Comparison of ENCODE assay signal across 13 cellular contexts in the genomic region with DNA sequence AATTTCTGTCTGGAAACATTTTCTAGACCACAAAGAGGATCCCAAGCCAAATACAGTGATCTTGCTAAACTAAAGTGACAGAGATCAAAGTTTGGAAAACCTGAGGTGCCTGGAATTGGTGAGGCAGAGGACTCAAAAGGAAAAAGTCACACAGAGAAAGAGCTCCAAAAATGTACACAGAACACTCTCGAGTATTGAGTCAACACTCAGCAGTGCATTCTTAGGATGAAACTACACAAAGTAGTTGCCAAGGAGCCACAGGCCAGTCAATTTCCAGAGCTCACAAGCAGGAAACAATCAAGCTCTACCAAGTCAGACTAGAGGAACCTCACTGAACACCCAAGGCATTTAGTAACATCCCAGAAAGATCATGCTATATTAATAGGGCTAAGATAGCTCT.
DNase-seq lines count a peak whose midpoint lies in the region; ATAC-seq and TF ChIP-seq lines count a peak whose summit lies in the region.
"Had no signal": no experiment of that assay in that cellular context is flagged by ENCODE, and none has a peak within 500 bp of the region (broad histone marks: within the 10 kb centered on the region; RNA-seq: fewer than 3 reads in every experiment).

No MANE protein-coding gene starts in this region.

- no peak overlapping the region for H2BK15ac ChIP-seq in mesendoderm (replicated peaks; ENCODE audit: low read depth)

- H3K36me3 ChIP-seq in thyroid gland (no peaks in the 10 kb centered on the region), mesendoderm (ENCODE audit: control insufficient read depth, insufficient read depth, low read length) (peaks cover 2% of the 10 kb centered on the region)

- TF ChIP-seq CTCF in AG09309 (IDR thresholded peaks at IDR 0.05; ENCODE audit: control insufficient read depth, insufficient read depth, low read depth, low read length, missing control alignments) (no peak), progenitor cell of endocrine pancreas (IDR thresholded peaks at IDR 0.05; ENCODE audit: unreplicated experiment) (no peak), thyroid gland (IDR thresholded peaks at IDR 0.05) (no peak)

- H4K5ac ChIP-seq in mesendoderm (ENCODE audit: low read length), result no peak overlapping the region

- H2BK5ac ChIP-seq in mesendoderm (ENCODE audit: low read length), result no peak overlapping the region

- no peak overlapping the region for H2AK5ac ChIP-seq in mesendoderm (ENCODE audit: low read length)

- H3K27ac Mint-ChIP-seq in activated T-helper 17 cell treated with anti-CD3 and anti-CD28 coated beads, Interleukin-2, amount 50 U/mL, for 72 hours, result peak overlapping the region; percentile 87
- H3K27ac Mint-ChIP-seq in progenitor cell of endocrine pancreas, result no peak overlapping the region

- H3K27ac ChIP-seq in thyroid gland (no peak overlapping the region), mesendoderm (ENCODE audit: low read depth, low read length) (no peak overlapping the region)

- H3K4me1 ChIP-seq in thyroid gland, result no peaks in the 10 kb centered on the region
- no peaks in the 10 kb centered on the region for H3K4me1 ChIP-seq in mesendoderm (ENCODE audit: control insufficient read depth, low read depth, low read length)

- H3K79me1 ChIP-seq in mesendoderm (ENCODE audit: low read length), result peaks cover 2% of the 10 kb centered on the region

- 58 to 73% methylated on average over 1 of the region's 1 CpG for WGBS in thyroid gland, 2 donors
- WGBS in mesendoderm (ENCODE audit: extremely low coverage, insufficient coverage, low lambda C conversion rate), result no CpG with 5 or more reads among the region's 1 CpG

- H4K8ac ChIP-seq in mesendoderm (ENCODE audit: low read depth, low read length), result no peak overlapping the region

- intact Hi-C loops in thyroid gland (cut with DNase I), result no loop called here

- H3K9me3 ChIP-seq in thyroid gland, result no peaks in the 10 kb centered on the region

- no peak overlapping the region for H2BK120ac ChIP-seq in mesendoderm (ENCODE audit: low read depth, low read length)

- no peak overlapping the region for H3K4me3 Mint-ChIP-seq in activated T-helper 17 cell treated with anti-CD3 and anti-CD28 coated beads, Interleukin-2, amount 50 U/mL, for 72 hours
- no peak overlapping the region for H3K4me3 Mint-ChIP-seq in progenitor cell of endocrine pancreas (ENCODE audit: low read depth)

- no peak overlapping the region for H3K4ac ChIP-seq in mesendoderm (ENCODE audit: low read depth, low read length)

- no peaks in the 10 kb centered on the region for H3K9me3 Mint-ChIP-seq in activated T-helper 17 cell treated with anti-CD3 and anti-CD28 coated beads, Interleukin-2, amount 50 U/mL, for 72 hours
- peaks cover 12% of the 10 kb centered on the region for H3K9me3 Mint-ChIP-seq in progenitor cell of endocrine pancreas (ENCODE audit: low read depth)

- no peak overlapping the region for H3K9ac ChIP-seq in mesendoderm (ENCODE audit: low read length)

- no peaks in the 10 kb centered on the region for H3K27me3 Mint-ChIP-seq in activated T-helper 17 cell treated with anti-CD3 and anti-CD28 coated beads, Interleukin-2, amount 50 U/mL, for 72 hours
- H3K27me3 Mint-ChIP-seq in progenitor cell of endocrine pancreas, result no peaks in the 10 kb centered on the region

- H3K79me2 ChIP-seq in mesendoderm (ENCODE audit: control insufficient read depth, insufficient read depth, low read length), result no peaks in the 10 kb centered on the region

- H3K4me3 ChIP-seq in AG09309 (ENCODE audit: control insufficient read depth, low read depth, low read length) (no peak overlapping the region), thyroid gland (replicated peaks in 1 of 3) (no peak overlapping the region), mesendoderm (ENCODE audit: low read length) (no peak overlapping the region)
- H3K4me3 ChIP-seq: GM12878 had no signal

- H3K27me3 ChIP-seq in thyroid gland (no peaks in the 10 kb centered on the region), mesendoderm (ENCODE audit: insufficient read depth, low read length, poor library complexity) (no peaks in the 10 kb centered on the region)

- H3K4me1 Mint-ChIP-seq in activated T-helper 17 cell treated with anti-CD3 and anti-CD28 coated beads, Interleukin-2, amount 50 U/mL, for 72 hours, result peaks cover 22% of the 10 kb centered on the region
- H3K4me1 Mint-ChIP-seq in progenitor cell of endocrine pancreas (ENCODE audit: low read depth), result peaks cover 1% of the 10 kb centered on the region

- DNase-seq in AG09309 (ENCODE audit: low read depth), result peak; percentile 35
- peak; percentile 85 for DNase-seq in GM04503 (ENCODE audit: low read depth)
- DNase-seq in hepatic stellate cell (ENCODE audit: low spot score), result peak; percentile 50
- no peak for DNase-seq in progenitor cell of endocrine pancreas (ENCODE audit: low spot score, unreplicated experiment)
- no peak for DNase-seq in thyroid gland
- DNase-seq in mesendoderm, result no peak
- DNase-seq: substantia nigra, T1000 had no signal

- no peak for TF ChIP-seq POLR2A in thyroid gland (IDR thresholded peaks at IDR 0.05)

- ATAC-seq in activated T-helper 17 cell treated with anti-CD3 and anti-CD28 coated beads, Interleukin-2, amount 50 U/mL, for 72 hours (replicated peaks), result peak; percentile 80
- ATAC-seq in HG03442 (IDR thresholded peaks at IDR 0.05; ENCODE audit: unreplicated experiment), result no peak
- ATAC-seq: GM12878, HCT116, Panc1 had no signal

- peaks cover 70% of the 10 kb centered on the region for H3K36me3 Mint-ChIP-seq in activated T-helper 17 cell treated with anti-CD3 and anti-CD28 coated beads, Interleukin-2, amount 50 U/mL, for 72 hours (ENCODE audit: low read depth)
- H3K36me3 Mint-ChIP-seq in progenitor cell of endocrine pancreas (ENCODE audit: insufficient read depth), result peaks cover 44% of the 10 kb centered on the region

- no peak overlapping the region for H3K56ac ChIP-seq in mesendoderm (ENCODE audit: low read length)

- H3K4me2 ChIP-seq in mesendoderm (ENCODE audit: low read length), result no peak overlapping the region

- H3K18ac ChIP-seq in mesendoderm (ENCODE audit: low read length), result no peak overlapping the region

- no peak overlapping the region for H3K23ac ChIP-seq in mesendoderm (ENCODE audit: low read length)

Comparison
In these comparisons a context has a peak if more than half of its experiments do, and no peak if none do; other contexts are left out.
1. DNase-seq: peak in AG09309 (single experiment), GM04503 (single experiment) and hepatic stellate cell (single experiment); none in progenitor cell of endocrine pancreas (single experiment), thyroid gland (0 of 2) and mesendoderm (single experiment).